In genomic region chr2:20593072-20594034, GRCh38 we compare ENCODE assay signal across 1 cellular context.
A peak's percentile ranks its signal among the peaks of the same experiment; 100 is the strongest.
TF ChIP-seq lines count a peak whose summit lies in the region.

No MANE protein-coding gene starts in this region.

TF ChIP-seq in HepG2, 621 proteins besides CTCF, POLR2A, EP300 and RAD21 (continued from another document and continues in another):
- TF ChIP-seq HBP1 (CRISPR knock-in tag; IDR thresholded peaks at IDR 0.05; ENCODE audit: low read depth) (peak; percentile 98), TBP (CRISPR knock-in tag; IDR thresholded peaks at IDR 0.05) (no peak), RORA (CRISPR knock-in tag; IDR thresholded peaks at IDR 0.05) (no peak), MAZ (IDR thresholded peaks at IDR 0.05; ENCODE audit: borderline replicate concordance, low read depth, low read length) (peak; percentile 94), MAZ (CRISPR knock-in tag; IDR thresholded peaks at IDR 0.05; ENCODE audit: low read depth) (peak; percentile 98), EEA1 (CRISPR knock-in tag; IDR thresholded peaks at IDR 0.05; ENCODE audit: borderline replicate concordance) (peak; percentile 73; the same call in 1 of the 2 replicates), GATAD2A (CRISPR knock-in tag; IDR thresholded peaks at IDR 0.05) (peak; percentile 99), ZBTB14 (CRISPR knock-in tag; IDR thresholded peaks at IDR 0.05) (no peak), RBAK (CRISPR knock-in tag; IDR thresholded peaks at IDR 0.05) (0 out of 2 replicates have a peak, but pooled peaks have one; percentile 42), ZFY (CRISPR knock-in tag; IDR thresholded peaks at IDR 0.05) (peak; percentile 85), PAXIP1 (CRISPR knock-in tag; conservative IDR thresholded peaks at IDR 0.05) (peak; percentile 100), ZBTB42 (CRISPR knock-in tag; IDR thresholded peaks at IDR 0.05) (peak; percentile 12; the same call in 1 of the 2 replicates), ZNF512 (CRISPR knock-in tag; IDR thresholded peaks at IDR 0.05) (0 out of 2 replicates have a peak, but pooled peaks have one; percentile 56), NCOA1 (CRISPR knock-in tag; IDR thresholded peaks at IDR 0.05) (peak; percentile 100), NFIB (CRISPR knock-in tag; IDR thresholded peaks at IDR 0.05; ENCODE audit: borderline replicate concordance) (no peak), NFYB (CRISPR knock-in tag; IDR thresholded peaks at IDR 0.05) (peak; percentile 17), ZNF644 (CRISPR knock-in tag; IDR thresholded peaks at IDR 0.05; ENCODE audit: low read depth) (peak; percentile 82), FIP1L1 (IDR thresholded peaks at IDR 0.05; ENCODE audit: borderline replicate concordance, insufficient read depth, low read depth, low read length) (no peak), ARHGAP35 (CRISPR knock-in tag; IDR thresholded peaks at IDR 0.05; ENCODE audit: borderline replicate concordance) (peak; percentile 62; the same call in 1 of the 2 replicates), PITX1 (CRISPR knock-in tag; IDR thresholded peaks at IDR 0.05) (peak; percentile 99), ZBTB46 (CRISPR knock-in tag; IDR thresholded peaks at IDR 0.05; ENCODE audit: borderline replicate concordance) (peak; percentile 99; the same call in 1 of the 2 replicates), ZBTB2 (CRISPR knock-in tag; IDR thresholded peaks at IDR 0.05; ENCODE audit: low read depth) (peak; percentile 35; the same call in 1 of the 2 replicates), ZBTB38 (CRISPR knock-in tag; IDR thresholded peaks at IDR 0.05) (peak; percentile 98), ZNF883 (CRISPR knock-in tag; IDR thresholded peaks at IDR 0.05; ENCODE audit: not compliant biosample characterization) (peak; percentile 96), CERS6 (CRISPR knock-in tag; IDR thresholded peaks at IDR 0.05) (no peak), HNRNPUL1 (IDR thresholded peaks at IDR 0.05; ENCODE audit: low read depth, low read length) (no peak), BCL6 (CRISPR knock-in tag; IDR thresholded peaks at IDR 0.05) (peak; percentile 96), PBX2 (CRISPR knock-in tag; IDR thresholded peaks at IDR 0.05) (peak; percentile 62; the same call in 1 of the 2 replicates), ZHX2 (IDR thresholded peaks at IDR 0.05; ENCODE audit: low read depth) (no peak; the same call in 1 of the 2 replicates), ZHX2 (CRISPR knock-in tag; IDR thresholded peaks at IDR 0.05; ENCODE audit: borderline replicate concordance) (no peak), SP140L (CRISPR knock-in tag; IDR thresholded peaks at IDR 0.05; ENCODE audit: borderline replicate concordance) (peak; percentile 51; the same call in 1 of the 2 replicates), ZNF746 (CRISPR knock-in tag; IDR thresholded peaks at IDR 0.05) (peak; percentile 99), ZNF44 (CRISPR knock-in tag; IDR thresholded peaks at IDR 0.05) (peak; percentile 96), KDM5A (IDR thresholded peaks at IDR 0.05; ENCODE audit: borderline replicate concordance, low read length) (no peak), GLI4 (CRISPR knock-in tag; IDR thresholded peaks at IDR 0.05; ENCODE audit: borderline replicate concordance) (peak; percentile 98; the same call in 1 of the 2 replicates), ZNF607 (CRISPR knock-in tag; IDR thresholded peaks at IDR 0.05; ENCODE audit: borderline replicate concordance) (peak; percentile 86; the same call in 1 of the 2 replicates), YEATS4 (CRISPR knock-in tag; IDR thresholded peaks at IDR 0.05; ENCODE audit: borderline replicate concordance) (peak; percentile 87), ZNF747 (CRISPR knock-in tag; IDR thresholded peaks at IDR 0.05; ENCODE audit: borderline replicate concordance) (peak; percentile 100), ZNF782 (CRISPR knock-in tag; IDR thresholded peaks at IDR 0.05; ENCODE audit: borderline replicate concordance) (peak; percentile 47; the same call in 1 of the 2 replicates), SIN3A (IDR thresholded peaks at IDR 0.05; ENCODE audit: borderline replicate concordance, low read depth, low read length) (peak; percentile 59; the same call in 1 of the 2 replicates), CBX1 (IDR thresholded peaks at IDR 0.05; ENCODE audit: low read depth) (peak; percentile 65), JDP2 (CRISPR knock-in tag; IDR thresholded peaks at IDR 0.05; ENCODE audit: borderline replicate concordance) (peak; percentile 63; the same call in 1 of the 2 replicates), TBL1XR1 (IDR thresholded peaks at IDR 0.05; ENCODE audit: borderline replicate concordance, low read length, partially characterized antibody) (peak; percentile 98), NFKB2 (CRISPR knock-in tag; IDR thresholded peaks at IDR 0.05; ENCODE audit: borderline replicate concordance) (peak; percentile 90)
